33 cellular contexts compared by ENCODE assay signal in the genomic region with DNA sequence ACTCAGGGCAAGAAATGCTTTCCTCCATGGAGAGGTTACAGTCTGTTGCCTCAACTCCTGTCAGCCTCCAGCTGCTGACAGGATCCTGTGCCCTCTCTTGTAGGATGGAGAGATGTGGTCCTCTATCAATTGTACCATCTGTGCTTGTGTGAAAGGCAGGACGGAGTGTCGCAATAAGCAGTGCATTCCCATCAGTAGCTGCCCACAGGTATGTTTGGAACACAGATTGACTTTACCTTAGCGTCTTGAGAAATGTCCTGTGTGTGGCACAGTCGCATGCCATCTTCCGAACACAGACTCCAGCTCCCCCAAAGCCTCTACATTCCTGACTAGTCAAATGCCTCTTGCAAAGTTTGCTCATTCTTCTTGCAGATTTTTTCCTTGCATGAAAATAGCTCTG.
DNase-seq lines count a peak whose midpoint lies in the region; ATAC-seq, FAIRE-seq and TF ChIP-seq lines count a peak whose summit lies in the region.
"Had no signal": no experiment of that assay in that cellular context is flagged by ENCODE, and none has a peak within 500 bp of the region (broad histone marks: within the 10 kb centered on the region; RNA-seq: fewer than 3 reads in every experiment).

No MANE protein-coding gene starts in this region.

- DNase-seq in A673 (ENCODE audit: low spot score) (no peak), HTR-8/SVneo (ENCODE audit: insufficient read length, low spot score) (no peak), amniotic epithelial cell (ENCODE audit: low read depth) (peak; percentile 61), kidney epithelial cell (ENCODE audit: low read depth) (peak; percentile 47), DMS114 treated with DMSO at 0.1 percent for 48 hours (lab: John Stamatoyannopoulos, UW; ENCODE audit: unreplicated experiment) (no peak)
- DNase-seq in activated CD4-positive, alpha-beta T cell treated with anti-CD3 and anti-CD28 coated beads for 4 hours: no peak
- no peak for DNase-seq in stimulated activated CD4-positive, alpha-beta T cell treated with anti-CD3 and anti-CD28 coated beads, Interleukin-12 subunit alpha, Interleukin-12 subunit beta, amount 100 ng/mL, for 4 hours
- DNase-seq: ACHN; activated CD4-positive, alpha-beta T cell treated with anti-CD3 and anti-CD28 coated beads, Interleukin-2, amount 10 ng/mL, durations not matched to agents 7 days and 5 days; activated naive CD4-positive, alpha-beta T cell treated with anti-CD3 and anti-CD28 coated beads, Interleukin-2, amount 10 ng/mL, durations not matched to agents 7 days and 5 days; activated T-cell treated with anti-CD3 and anti-CD28 coated beads, Interleukin-2, amount 50 U/mL, for 72 hours; Caco-2; cortex of kidney; DND-41; endodermal cell; esophagus squamous epithelium; gastrocnemius medialis; left ventricle myocardium inferior; naive thymus-derived CD8-positive, alpha-beta T cell; NCI-H187; NCI-H2227 treated with DMSO at 0.1 percent for 48 hours; NCI-H69; nucleus accumbens; SIG-M5; SW 1271; T1000 had no signal

- H3K4me3 ChIP-seq in A673 (ENCODE audit: low read depth, low read length, poor library complexity, severe bottlenecking) (no peak overlapping the region), kidney epithelial cell (ENCODE audit: low read depth, low read length) (no peak overlapping the region)
- H3K4me3 ChIP-seq: BLaER1 treated with 17β-estradiol and CSF1 and Interleukin-3, amounts not matched to agents 10 nM and 100 nM; esophagus squamous epithelium; gastrocnemius medialis; left ventricle myocardium inferior; thoracic aorta; vagina had no signal

- BruUV-seq in A673 (replicated peaks; lab: Mats Ljungman, UMichigan): no TSS peak

- no peaks in the 10 kb centered on the region for H3K27me3 ChIP-seq in A673 (replicated peaks; ENCODE audit: insufficient read depth, low read depth, low read length, poor library complexity)
- H3K27me3 ChIP-seq in kidney epithelial cell (ENCODE audit: control insufficient read depth, insufficient read depth, low read length): no peaks in the 10 kb centered on the region
- H3K27me3 ChIP-seq: BLaER1 treated with 17β-estradiol and CSF1 and Interleukin-3, amounts not matched to agents 10 nM and 100 nM; esophagus squamous epithelium; gastrocnemius medialis; vagina had no signal

- peak overlapping the region; percentile 88 for H3K27ac ChIP-seq in A673 (ENCODE audit: low read depth, low read length, poor library complexity, severe bottlenecking)
- H3K27ac ChIP-seq: gastrocnemius medialis, thoracic aorta, vagina had no signal

- H3K9me3 ChIP-seq in A673 (ENCODE audit: low read depth, low read length, poor library complexity, severe bottlenecking): no peaks in the 10 kb centered on the region
- H3K9me3 ChIP-seq: BLaER1 treated with 17β-estradiol and CSF1 and Interleukin-3, amounts not matched to agents 10 nM and 100 nM; Caco-2; esophagus squamous epithelium; gastrocnemius medialis; left ventricle myocardium inferior; thoracic aorta; vagina had no signal

- H3K36me3 ChIP-seq in A673 (ENCODE audit: insufficient read depth, low read length, poor library complexity, severe bottlenecking) (no peaks in the 10 kb centered on the region), kidney epithelial cell (ENCODE audit: control insufficient read depth, insufficient read depth, low read length) (no peaks in the 10 kb centered on the region)
- H3K36me3 ChIP-seq: BLaER1 treated with 17β-estradiol and CSF1 and Interleukin-3, amounts not matched to agents 10 nM and 100 nM; esophagus squamous epithelium; gastrocnemius medialis; left ventricle myocardium inferior; thoracic aorta; vagina had no signal

- intact Hi-C loops in A673 (cut with micrococcal nuclease; ENCODE audit: unreplicated experiment): loop anchor here (5.0 kb wide), 1 partner anchor 69 kb away; no protein-coding TSS in a partner anchor

- no peak for ATAC-seq in GM21619 (IDR thresholded peaks at IDR 0.05; ENCODE audit: unreplicated experiment)
- ATAC-seq: activated T-cell treated with anti-CD3 and anti-CD28 coated beads, Interleukin-2, amount 50 U/mL, for 72 hours; gastrocnemius medialis; naive thymus-derived CD8-positive, alpha-beta T cell; Panc1 had no signal

- TF ChIP-seq CTCF in A673 (conservative IDR thresholded peaks at IDR 0.05; ENCODE audit: low read depth, low read length): no peak
- no peak for TF ChIP-seq CTCF in kidney epithelial cell (IDR thresholded peaks at IDR 0.05; ENCODE audit: insufficient read depth, low read length, poor library complexity, severe bottlenecking)

- CTCF ChIA-PET in A673 (lab: Charles Lee): no interaction called here

- FAIRE-seq in HTR-8/SVneo (lab: Jason Lieb, UNC): peak; percentile 13
- FAIRE-seq: bronchial epithelial cell, GM18507 had no signal

- POLR2A ChIA-PET in A673 (lab: Charles Lee; ENCODE audit: low non-redundant PET): interaction anchor here (0.7 kb wide), 1 partner anchor 70 kb away, joined by 3 read pairs; no protein-coding TSS in a partner anchor

- H3K4me1 ChIP-seq in A673 (ENCODE audit: insufficient read depth, low read length, poor library complexity, severe bottlenecking): peaks cover 70% of the 10 kb centered on the region
- H3K4me1 ChIP-seq: Caco-2, gastrocnemius medialis, vagina had no signal

Comparison
In these comparisons a context has a peak if more than half of its experiments do, and no peak if none do; other contexts are left out.
1. DNase-seq: peak in amniotic epithelial cell (single experiment) and kidney epithelial cell (single experiment); none in A673 (single experiment), HTR-8/SVneo (single experiment), activated CD4-positive, alpha-beta T cell treated with anti-CD3 and anti-CD28 coated beads for 4 hours (0 of 2), stimulated activated CD4-positive, alpha-beta T cell treated with anti-CD3 and anti-CD28 coated beads, Interleukin-12 subunit alpha, Interleukin-12 subunit beta, amount 100 ng/mL, for 4 hours (single experiment) and DMS114 treated with DMSO at 0.1 percent for 48 hours (single experiment).